8 cellular contexts compared by ENCODE assay signal in the genomic region with DNA sequence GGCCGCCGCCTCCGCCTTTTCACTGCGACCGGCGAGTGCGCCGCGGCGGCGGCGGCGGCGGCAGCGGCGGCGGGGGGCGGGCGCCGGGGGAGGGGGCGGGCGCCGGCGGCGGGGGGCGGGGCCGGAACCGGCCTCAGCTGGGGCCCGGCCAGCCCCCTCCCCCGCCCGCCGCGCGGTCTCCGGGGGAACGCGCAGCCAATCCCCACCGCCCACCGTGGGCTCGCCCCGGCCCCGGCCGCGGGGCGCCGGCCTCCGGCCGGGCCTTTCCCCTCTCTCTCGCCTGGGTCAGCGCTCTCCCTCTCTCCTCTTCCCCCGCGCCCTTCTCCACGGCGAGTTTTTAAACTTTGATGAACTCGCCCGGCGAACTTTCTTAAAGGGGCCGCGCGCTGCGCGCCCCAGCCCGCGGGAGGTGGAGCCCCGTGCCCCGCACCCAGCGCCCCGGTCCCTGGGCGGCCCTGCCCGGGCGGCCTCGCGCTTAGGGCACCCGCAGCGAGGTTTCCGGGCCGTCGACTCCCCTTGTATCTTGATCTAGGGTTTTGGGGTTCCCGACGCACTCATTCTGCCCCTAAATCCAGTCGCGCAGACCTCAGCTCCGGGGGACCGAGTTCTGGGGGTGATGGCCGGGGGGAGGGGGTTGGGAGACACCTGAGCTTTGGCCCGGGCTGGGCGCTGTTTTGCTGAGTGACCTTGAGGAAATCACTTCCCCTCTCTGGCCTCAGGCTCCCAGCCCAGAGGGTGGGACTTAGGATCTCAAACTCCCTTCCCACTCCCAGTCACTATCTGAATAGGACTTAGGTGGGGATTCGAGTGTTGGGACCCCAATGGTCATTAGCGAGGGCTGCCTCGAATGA. TPM values are rescaled to one million over a fixed set of nuclear protein-coding genes. Genes with fewer than 3 reads are reported as not detected.
A peak's percentile ranks its signal among the peaks of the same experiment; 100 is the strongest.
DNase-seq lines count a peak whose midpoint lies in the region; ATAC-seq and TF ChIP-seq lines count a peak whose summit lies in the region.

A gene (minus strand): TSS at position 39 of the 851 bp plus-strand sequence. CDS start 270 bp downstream, outside the sequence.

- TF ChIP-seq CTCF in Peyer's patch (IDR thresholded peaks at IDR 0.05): no peak
- TF ChIP-seq CTCF in nephron progenitor cell (IDR thresholded peaks at IDR 0.05): no peak

- H3K4me1 ChIP-seq in Peyer's patch (peaks cover 0 to 6% (median 0%) of the 10 kb centered on the region in 4 donors), esophagus (ENCODE audit: control insufficient read depth in 2 of 2, insufficient read depth in 2 of 2, low read length in 1 of 2) (peaks cover 0 to 2% of the 10 kb centered on the region in 2 donors)

- H3K4me1 Mint-ChIP-seq in nephron progenitor cell: peaks cover 57% of the 10 kb centered on the region

- H3K36me3 Mint-ChIP-seq in nephron progenitor cell (ENCODE audit: low read depth): no peaks in the 10 kb centered on the region

- ATAC-seq in GM19467 (IDR thresholded peaks at IDR 0.05; ENCODE audit: unreplicated experiment) (no peak), GM19455 (IDR thresholded peaks at IDR 0.05; ENCODE audit: unreplicated experiment) (no peak)

- peaks cover 0 to 6% of the 10 kb centered on the region in 2 donors for H3K27me3 ChIP-seq in Peyer's patch
- no peaks in the 10 kb centered on the region for H3K27me3 ChIP-seq in esophagus (ENCODE audit: control insufficient read depth in 1 of 2, insufficient read depth in 2 of 2, low read length in 2 of 2)

- H3K36me3 ChIP-seq in Peyer's patch (no peaks in the 10 kb centered on the region), esophagus (ENCODE audit: control insufficient read depth in 2 of 2, insufficient read depth in 2 of 2, low read length in 1 of 2) (no peaks in the 10 kb centered on the region)

- peak within 1 kb of the TSS; percentile 52 to 89 (median 70) for H3K27ac ChIP-seq in Peyer's patch
- H3K27ac ChIP-seq in esophagus (ENCODE audit: low read depth in 2 of 2, low read length in 1 of 2): peak within 1 kb of the TSS; percentile 77 to 80

- TF ChIP-seq POLR2A in Peyer's patch (IDR thresholded peaks at IDR 0.05): no peak

- H3K9me3 Mint-ChIP-seq in nephron progenitor cell: no peaks in the 10 kb centered on the region

- H3K27me3 Mint-ChIP-seq in nephron progenitor cell (ENCODE audit: low read depth, poor library complexity): peaks cover 17% of the 10 kb centered on the region

- peak within 1 kb of the TSS; percentile 23 for H3K27ac Mint-ChIP-seq in nephron progenitor cell

- peak within 1 kb of the TSS; percentile 86 for H3K4me3 Mint-ChIP-seq in nephron progenitor cell

- H3K4me3 ChIP-seq in Peyer's patch: peak within 1 kb of the TSS; percentile 41 to 75 (median 67)
- peak within 1 kb of the TSS; percentile 49 to 75 for H3K4me3 ChIP-seq in esophagus (ENCODE audit: low read depth in 1 of 2, low read length in 2 of 2)

- DNase-seq in GM03348 (ENCODE audit: low spot score): peak; percentile 39
- no peak for DNase-seq in Peyer's patch
- peak; percentile 69 for DNase-seq in nephron progenitor cell
- DNase-seq in T-helper 9 cell: no peak
- no peak for DNase-seq in medulla oblongata (ENCODE audit: extremely low spot score)

- 1% methylated on average over 43 to 73 of the region's 90 CpGs for WGBS in esophagus, 2 donors

- H3K9me3 ChIP-seq in Peyer's patch (no peaks in the 10 kb centered on the region), esophagus (ENCODE audit: control insufficient read depth in 2 of 2, insufficient read depth in 1 of 2, low read depth in 1 of 2, low read length in 1 of 2) (no peaks in the 10 kb centered on the region)

RNA-seq across cellular contexts. Expression of the gene that starts here (rescaled TPM):
- 1 to 10 TPM in 2 of 4 donors, under 1 TPM in 2; 0.70 to 8.3 (median 2.3) TPM for total RNA-seq in Peyer's patch
- polyA plus RNA-seq in esophagus: 1 to 10 TPM; 5.2 to 7.9 TPM

Comparison
In these comparisons a context has a peak if more than half of its experiments do, and no peak if none do; other contexts are left out.
1. DNase-seq: peak in GM03348 (single experiment) and nephron progenitor cell (single experiment); none in Peyer's patch (0 of 3), T-helper 9 cell (single experiment) and medulla oblongata (single experiment).